In the genomic region with DNA sequence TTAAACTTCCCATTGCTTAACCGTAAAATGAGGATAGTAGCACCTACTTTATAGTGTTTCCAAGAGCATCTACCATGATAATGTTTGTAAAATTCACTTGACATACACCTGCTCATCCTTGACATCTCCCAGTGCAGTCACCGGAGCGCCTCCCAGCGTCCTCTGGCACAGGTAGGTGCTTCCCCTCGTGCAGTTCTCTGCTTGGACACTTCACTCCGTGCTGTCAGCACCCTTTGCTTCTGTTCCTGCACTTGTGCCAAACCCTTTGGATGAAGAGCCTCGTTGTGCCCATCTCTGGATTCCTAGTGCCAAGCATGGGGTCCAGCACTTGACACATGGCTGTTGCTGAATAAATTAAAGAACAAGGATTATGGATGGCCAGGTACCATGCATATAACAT, we compare ENCODE assay signal across 15 cellular contexts.
"Had no signal": no experiment of that assay in that cellular context is flagged by ENCODE, and none has a peak within 500 bp of the region (broad histone marks: within the 10 kb centered on the region; RNA-seq: fewer than 3 reads in every experiment).

No MANE protein-coding gene starts in this region.

- H3K9me3 Mint-ChIP-seq: stimulated activated naive B cell treated with anti-CD40 and anti-IgM and Interleukin-4, amounts not matched to agents 10 μg/mL and 1 μg/mL and 100 μg/mL, for 72 hours had no signal

- ATAC-seq: foreskin keratinocyte; naive thymus-derived CD4-positive, alpha-beta T cell; sciatic nerve; stimulated activated naive B cell treated with anti-CD40 and anti-IgM and Interleukin-4, amounts not matched to agents 10 μg/mL and 1 μg/mL and 100 μg/mL, for 72 hours; stimulated activated naive CD8-positive, alpha-beta T cell treated with anti-CD3 and anti-CD28 coated beads, Interleukin-15, amount 100 ng/mL, for 72 hours had no signal

- H3K27me3 Mint-ChIP-seq: naive thymus-derived CD4-positive, alpha-beta T cell; stimulated activated naive B cell treated with anti-CD40 and anti-IgM and Interleukin-4, amounts not matched to agents 10 μg/mL and 1 μg/mL and 100 μg/mL, for 72 hours; stimulated activated naive CD8-positive, alpha-beta T cell treated with anti-CD3 and anti-CD28 coated beads, Interleukin-15, amount 100 ng/mL, for 72 hours had no signal

- H3K9me3 ChIP-seq: colonic mucosa, prostate gland, testis, tibial nerve had no signal

- DNase-seq: colonic mucosa; dermis blood vessel endothelial cell; erythroblast; foreskin keratinocyte; hippocampal formation; naive thymus-derived CD4-positive, alpha-beta T cell; nephron progenitor cell; stimulated activated CD4-positive, alpha-beta T cell treated with anti-CD3 and anti-CD28 coated beads, Interleukin-2, amount 100 ng/mL, for 24 hours; stimulated activated CD4-positive, alpha-beta T cell treated with anti-CD3 and anti-CD28 coated beads, Interleukin-4, amount 100 ng/mL, for 4 hours; stimulated activated naive B cell treated with anti-CD40 and anti-IgM and Interleukin-4, amounts not matched to agents 10 μg/mL and 1 μg/mL and 100 μg/mL, for 72 hours; stimulated activated naive CD8-positive, alpha-beta T cell treated with anti-CD3 and anti-CD28 coated beads, Interleukin-15, amount 100 ng/mL, for 72 hours; testis had no signal

- H3K4me3 Mint-ChIP-seq: naive thymus-derived CD4-positive, alpha-beta T cell; nephron progenitor cell; stimulated activated naive B cell treated with anti-CD40 and anti-IgM and Interleukin-4, amounts not matched to agents 10 μg/mL and 1 μg/mL and 100 μg/mL, for 72 hours; stimulated activated naive CD8-positive, alpha-beta T cell treated with anti-CD3 and anti-CD28 coated beads, Interleukin-15, amount 100 ng/mL, for 72 hours had no signal

- H3K27ac Mint-ChIP-seq: naive thymus-derived CD4-positive, alpha-beta T cell; stimulated activated naive B cell treated with anti-CD40 and anti-IgM and Interleukin-4, amounts not matched to agents 10 μg/mL and 1 μg/mL and 100 μg/mL, for 72 hours; stimulated activated naive CD8-positive, alpha-beta T cell treated with anti-CD3 and anti-CD28 coated beads, Interleukin-15, amount 100 ng/mL, for 72 hours had no signal
